1 cellular context compared by ENCODE assay signal in genomic region chr21:44574457-44575306, GRCh38.
TF ChIP-seq lines count a peak whose summit lies in the region.

No MANE protein-coding gene starts in this region.

TF ChIP-seq in H1, 55 proteins besides CTCF, POLR2A, EP300 and RAD21:
- TF ChIP-seq SIN3A (conservative IDR thresholded peaks at IDR 0.05 in 1 of 2, IDR thresholded peaks at IDR 0.05 in 1 of 2; ENCODE audit: low read depth in 1 of 2, low read length in 2 of 2): no peak
- TF ChIP-seq KDM1A (IDR thresholded peaks at IDR 0.05; ENCODE audit: borderline replicate concordance, low read length): peak; percentile 53; the same call in 1 of the 2 replicates
TF ChIP-seq in H1: peak in this region for 1.
